ENCODE assay signal across 13 cellular contexts in genomic region chr1:2137257-2138121, GRCh38. TPM values are rescaled to one million over a fixed set of nuclear protein-coding genes. Genes with fewer than 3 reads are reported as not detected.
DNase-seq lines count a peak whose midpoint lies in the region; ATAC-seq and TF ChIP-seq lines count a peak whose summit lies in the region.
"Had no signal": no experiment of that assay in that cellular context is flagged by ENCODE, and none has a peak within 500 bp of the region (broad histone marks: within the 10 kb centered on the region; RNA-seq: fewer than 3 reads in every experiment).

No MANE protein-coding gene starts in this region.

- DNase-seq in right cardiac atrium (peak in 2 of 3 donors; percentile 31 to 48), cardiac septum (ENCODE audit: low spot score) (no peak), mucosa of descending colon (peak; percentile 74 to 81 (median 75)), globus pallidus (ENCODE audit: low spot score) (no peak)
- peak; percentile 42 for DNase-seq in activated CD8-positive, alpha-beta T cell treated with anti-CD3 and anti-CD28 coated beads, Interleukin-2, amount 10 ng/mL, durations not matched to agents 7 days and 5 days
- DNase-seq in effector CD4-positive, alpha-beta T cell: no peak
- DNase-seq in activated CD8-positive, alpha-beta memory T cell treated with anti-CD3 and anti-CD28 coated beads, Interleukin-2, amount 10 ng/mL, durations not matched to agents 7 days and 5 days: no peak
- DNase-seq: activated T-cell treated with anti-CD3 and anti-CD28 coated beads, Interleukin-2, amount 50 U/mL, for 24 hours; DMS153; esophagus squamous epithelium; NCI-H1105 had no signal

- H3K36me3 Mint-ChIP-seq in activated CD8-positive, alpha-beta T cell treated with anti-CD3 and anti-CD28 coated beads, Interleukin-2, amount 10 ng/mL, durations not matched to agents 7 days and 5 days (ENCODE audit: low read depth): no peaks in the 10 kb centered on the region
- no peaks in the 10 kb centered on the region for H3K36me3 Mint-ChIP-seq in activated CD8-positive, alpha-beta memory T cell treated with anti-CD3 and anti-CD28 coated beads, Interleukin-2, amount 10 ng/mL, durations not matched to agents 7 days and 5 days

- CTCF ChIA-PET in activated CD8-positive, alpha-beta T cell treated with anti-CD3 and anti-CD28 coated beads, Interleukin-2, amount 10 ng/mL, durations not matched to agents 7 days and 5 days (lab: Charles Lee): interaction anchor here (4.6 kb wide), 1 partner anchor 37 kb away, joined by 36 read pairs; no protein-coding TSS in a partner anchor
- CTCF ChIA-PET in activated CD8-positive, alpha-beta memory T cell treated with anti-CD3 and anti-CD28 coated beads, Interleukin-2, amount 10 ng/mL, durations not matched to agents 7 days and 5 days (lab: Charles Lee): no interaction called here

- no peak for TF ChIP-seq CTCF in mucosa of descending colon (IDR thresholded peaks at IDR 0.05)

- H3K36me3 ChIP-seq in mucosa of descending colon (ENCODE audit: low read depth): no peaks in the 10 kb centered on the region

- H3K27ac Mint-ChIP-seq in activated CD8-positive, alpha-beta T cell treated with anti-CD3 and anti-CD28 coated beads, Interleukin-2, amount 10 ng/mL, durations not matched to agents 7 days and 5 days: peak overlapping the region; percentile 24
- H3K27ac Mint-ChIP-seq in activated CD8-positive, alpha-beta memory T cell treated with anti-CD3 and anti-CD28 coated beads, Interleukin-2, amount 10 ng/mL, durations not matched to agents 7 days and 5 days: no peak overlapping the region
- H3K27ac Mint-ChIP-seq: activated T-cell treated with anti-CD3 and anti-CD28 coated beads, Interleukin-2, amount 50 U/mL, for 24 hours; stimulated activated effector memory CD8-positive, alpha-beta T cell treated with anti-CD3 and anti-CD28 coated beads, Interleukin-12 subunit alpha, Interleukin-12 subunit beta, amount 100 ng/mL, for 72 hours had no signal

- no peaks in the 10 kb centered on the region for H3K27me3 Mint-ChIP-seq in activated CD8-positive, alpha-beta T cell treated with anti-CD3 and anti-CD28 coated beads, Interleukin-2, amount 10 ng/mL, durations not matched to agents 7 days and 5 days (ENCODE audit: low read depth)
- H3K27me3 Mint-ChIP-seq in activated CD8-positive, alpha-beta memory T cell treated with anti-CD3 and anti-CD28 coated beads, Interleukin-2, amount 10 ng/mL, durations not matched to agents 7 days and 5 days: no peaks in the 10 kb centered on the region
- H3K27me3 Mint-ChIP-seq: activated T-cell treated with anti-CD3 and anti-CD28 coated beads, Interleukin-2, amount 50 U/mL, for 24 hours had no signal

- ATAC-seq in right cardiac atrium (no peak), mucosa of descending colon (peak; percentile 65), GM18520 (IDR thresholded peaks at IDR 0.05; ENCODE audit: unreplicated experiment) (no peak)
- no peak for ATAC-seq in activated CD8-positive, alpha-beta T cell treated with anti-CD3 and anti-CD28 coated beads, Interleukin-2, amount 10 ng/mL, durations not matched to agents 7 days and 5 days
- ATAC-seq in activated CD8-positive, alpha-beta memory T cell treated with anti-CD3 and anti-CD28 coated beads, Interleukin-2, amount 10 ng/mL, durations not matched to agents 7 days and 5 days: no peak
- ATAC-seq: stimulated activated effector memory CD8-positive, alpha-beta T cell treated with anti-CD3 and anti-CD28 coated beads, Interleukin-12 subunit alpha, Interleukin-12 subunit beta, amount 100 ng/mL, for 72 hours had no signal

- no peaks in the 10 kb centered on the region for H3K27me3 ChIP-seq in right cardiac atrium (ENCODE audit: control insufficient read depth, insufficient read depth)
- H3K27me3 ChIP-seq: esophagus squamous epithelium had no signal

- H3K4me1 ChIP-seq in right cardiac atrium (ENCODE audit: control insufficient read depth, insufficient read depth, low read length) (peaks cover 3% of the 10 kb centered on the region), mucosa of descending colon (ENCODE audit: low read depth) (peaks cover 32% of the 10 kb centered on the region)

- H3K4me3 Mint-ChIP-seq in activated CD8-positive, alpha-beta T cell treated with anti-CD3 and anti-CD28 coated beads, Interleukin-2, amount 10 ng/mL, durations not matched to agents 7 days and 5 days: no peak overlapping the region
- no peak overlapping the region for H3K4me3 Mint-ChIP-seq in activated CD8-positive, alpha-beta memory T cell treated with anti-CD3 and anti-CD28 coated beads, Interleukin-2, amount 10 ng/mL, durations not matched to agents 7 days and 5 days
- H3K4me3 Mint-ChIP-seq: activated T-cell treated with anti-CD3 and anti-CD28 coated beads, Interleukin-2, amount 50 U/mL, for 24 hours; stimulated activated effector memory CD8-positive, alpha-beta T cell treated with anti-CD3 and anti-CD28 coated beads, Interleukin-12 subunit alpha, Interleukin-12 subunit beta, amount 100 ng/mL, for 72 hours had no signal

- intact Hi-C loops in right cardiac atrium (cut with DNase I) (no loop called here), cardiac septum (cut with DNase I) (no loop called here), mucosa of descending colon (cut with DNase I, micrococcal nuclease) (no loop called here)

- 87% methylated on average over 29 of the region's 29 CpGs for WGBS in right cardiac atrium

- POLR2A ChIA-PET in activated CD8-positive, alpha-beta T cell treated with anti-CD3 and anti-CD28 coated beads, Interleukin-2, amount 10 ng/mL, durations not matched to agents 7 days and 5 days (lab: Charles Lee): no interaction called here

- H3K9me3 ChIP-seq in right cardiac atrium (ENCODE audit: control insufficient read depth, low read length): no peaks in the 10 kb centered on the region
- H3K9me3 ChIP-seq in mucosa of descending colon: no peaks in the 10 kb centered on the region
- H3K9me3 ChIP-seq: esophagus squamous epithelium had no signal

- peaks cover 32% of the 10 kb centered on the region for H3K4me1 Mint-ChIP-seq in activated CD8-positive, alpha-beta T cell treated with anti-CD3 and anti-CD28 coated beads, Interleukin-2, amount 10 ng/mL, durations not matched to agents 7 days and 5 days (ENCODE audit: low read depth)
- peaks cover 17% of the 10 kb centered on the region for H3K4me1 Mint-ChIP-seq in activated CD8-positive, alpha-beta memory T cell treated with anti-CD3 and anti-CD28 coated beads, Interleukin-2, amount 10 ng/mL, durations not matched to agents 7 days and 5 days

- no peak overlapping the region for H3K27ac ChIP-seq in right cardiac atrium (ENCODE audit: low read length)
- H3K27ac ChIP-seq: esophagus squamous epithelium had no signal

- H3K4me3 ChIP-seq in right cardiac atrium (ENCODE audit: low read length) (no peak overlapping the region), mucosa of descending colon (no peak overlapping the region)
- H3K4me3 ChIP-seq: esophagus squamous epithelium had no signal

- no peaks in the 10 kb centered on the region for H3K9me3 Mint-ChIP-seq in activated CD8-positive, alpha-beta T cell treated with anti-CD3 and anti-CD28 coated beads, Interleukin-2, amount 10 ng/mL, durations not matched to agents 7 days and 5 days (ENCODE audit: insufficient read depth)
- H3K9me3 Mint-ChIP-seq in activated CD8-positive, alpha-beta memory T cell treated with anti-CD3 and anti-CD28 coated beads, Interleukin-2, amount 10 ng/mL, durations not matched to agents 7 days and 5 days (ENCODE audit: low read depth): no peaks in the 10 kb centered on the region
- H3K9me3 Mint-ChIP-seq: activated T-cell treated with anti-CD3 and anti-CD28 coated beads, Interleukin-2, amount 50 U/mL, for 24 hours; stimulated activated effector memory CD8-positive, alpha-beta T cell treated with anti-CD3 and anti-CD28 coated beads, Interleukin-12 subunit alpha, Interleukin-12 subunit beta, amount 100 ng/mL, for 72 hours had no signal

RNA-seq across cellular contexts. Expression of gene FAAP20, which starts 57.1 kb away (rescaled TPM):
- 10 to 100 TPM; 35.5 to 49.3 (median 37.2) TPM for total RNA-seq in right cardiac atrium
- 56.3 TPM for polyA plus RNA-seq in right cardiac atrium
- 40.5 TPM for total RNA-seq in cardiac septum
- 10 to 100 TPM; 69.7 to 74.4 TPM for total RNA-seq in activated CD8-positive, alpha-beta T cell treated with anti-CD3 and anti-CD28 coated beads, Interleukin-2, amount 10 ng/mL, durations not matched to agents 7 days and 5 days
- total RNA-seq in mucosa of descending colon: 10 to 100 TPM; 23.4 to 42.6 (median 32.0) TPM
- total RNA-seq in activated CD8-positive, alpha-beta memory T cell treated with anti-CD3 and anti-CD28 coated beads, Interleukin-2, amount 10 ng/mL, durations not matched to agents 7 days and 5 days: 10 to 100 TPM; 52.5 to 55.7 TPM

Comparison
In these comparisons a context has a peak if more than half of its experiments do, and no peak if none do; other contexts are left out.
1. DNase-seq: peak in right cardiac atrium (2 of 3), activated CD8-positive, alpha-beta T cell treated with anti-CD3 and anti-CD28 coated beads, Interleukin-2, amount 10 ng/mL, durations not matched to agents 7 days and 5 days (single experiment) and mucosa of descending colon (3 of 3); none in cardiac septum (single experiment), effector CD4-positive, alpha-beta T cell (single experiment), globus pallidus (single experiment) and activated CD8-positive, alpha-beta memory T cell treated with anti-CD3 and anti-CD28 coated beads, Interleukin-2, amount 10 ng/mL, durations not matched to agents 7 days and 5 days (single experiment).